Comparison of ENCODE assay signal across 8 cellular contexts in the genomic region with DNA sequence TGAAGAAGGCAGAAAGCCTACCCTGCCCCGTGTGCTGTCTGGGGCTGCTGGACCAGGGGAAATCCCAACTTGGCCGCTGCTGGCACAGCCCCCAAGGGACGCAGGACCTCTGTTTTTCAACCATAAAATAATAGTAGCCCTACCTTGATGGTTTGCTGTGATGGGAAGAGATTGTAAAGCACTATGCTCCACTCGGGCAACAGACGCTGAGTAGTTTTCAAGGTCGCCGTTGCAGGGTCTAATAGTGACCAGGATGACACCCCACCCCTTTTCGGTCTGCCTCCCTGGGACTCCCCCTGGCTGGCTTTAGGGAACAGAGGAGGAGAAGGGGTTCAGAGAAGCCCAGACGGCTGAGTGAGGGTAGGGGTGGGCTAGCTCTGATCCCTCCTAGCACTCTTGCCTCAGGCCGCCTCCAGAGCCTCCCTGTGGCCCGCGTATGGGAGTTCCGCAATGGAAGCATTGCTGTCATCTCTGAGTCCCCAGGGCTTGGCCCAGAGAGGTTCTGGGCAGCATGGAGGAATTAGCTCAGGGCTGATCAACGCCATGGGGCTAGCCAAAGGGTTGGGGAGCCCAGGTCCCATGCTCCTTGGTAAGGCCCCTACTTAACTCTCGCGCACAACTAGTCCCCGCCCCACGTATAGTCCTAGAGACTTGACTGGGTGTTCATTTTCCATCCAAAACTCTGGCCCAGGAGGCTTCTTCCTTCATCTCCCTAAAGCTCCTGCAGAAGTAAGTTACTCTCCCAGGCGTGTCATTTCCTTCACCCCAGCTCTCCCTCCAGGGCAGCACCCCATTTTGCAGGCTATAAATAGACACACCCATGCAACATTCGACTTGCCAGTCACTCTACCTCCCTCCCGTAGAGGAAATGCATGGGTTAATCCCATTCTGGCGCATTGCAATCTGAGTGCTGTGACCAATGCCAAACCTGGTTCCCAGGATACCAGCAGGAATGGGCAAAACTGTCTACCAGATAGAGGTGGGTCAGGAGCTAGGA.
DNase-seq lines count a peak whose midpoint lies in the region; ATAC-seq and TF ChIP-seq lines count a peak whose summit lies in the region.

No MANE protein-coding gene starts in this region.

- no peaks in the 10 kb centered on the region for H3K36me3 Mint-ChIP-seq in nephron progenitor cell (ENCODE audit: low read depth)

- H3K27ac Mint-ChIP-seq in nephron progenitor cell, result no peak overlapping the region

- H3K79me2 ChIP-seq in SU-DHL-6 (ENCODE audit: insufficient read depth, low read length), result peaks cover 4% of the 10 kb centered on the region; the same call in 1 of the 2 replicates

- peaks cover 70% of the 10 kb centered on the region for H3K4me1 ChIP-seq in effector memory CD4-positive, alpha-beta T cell (ENCODE audit: control insufficient read depth, insufficient read depth, low read length, poor library complexity, severe bottlenecking)

- H3K4me2 ChIP-seq in SU-DHL-6 (ENCODE audit: low read depth, low read length, poor library complexity, severe bottlenecking), result peak overlapping the region; percentile 81

- H2AFZ ChIP-seq in SU-DHL-6 (ENCODE audit: low read depth, low read length, severe bottlenecking), result peak overlapping the region; percentile 98

- peak in 2 of 3 donors; percentile 29 to 41 for DNase-seq in effector memory CD4-positive, alpha-beta T cell
- no peak for DNase-seq in nephron progenitor cell
- no peak for DNase-seq in COLO668 (lab: John Stamatoyannopoulos, UW; ENCODE audit: unreplicated experiment)
- DNase-seq in NCI-H82 (lab: John Stamatoyannopoulos, UW), result no peak
- DNase-seq in NCI-H1436 (lab: John Stamatoyannopoulos, UW), result no peak

- TF ChIP-seq CTCF in SU-DHL-6 (IDR thresholded peaks at IDR 0.05; ENCODE audit: insufficient read depth, low read length, poor library complexity, severe bottlenecking) (no peak), nephron progenitor cell (IDR thresholded peaks at IDR 0.05) (no peak)

- H3K9me2 ChIP-seq in SU-DHL-6 (replicated peaks; ENCODE audit: insufficient read depth, low read length), result no peaks in the 10 kb centered on the region

- peak overlapping the region; percentile 76 for H3K4me3 Mint-ChIP-seq in nephron progenitor cell

- H3K27me3 Mint-ChIP-seq in nephron progenitor cell (ENCODE audit: low read depth, poor library complexity), result peaks cover 67% of the 10 kb centered on the region

- H3K27ac ChIP-seq in SU-DHL-6 (ENCODE audit: low read depth, low read length), result no peak overlapping the region
- H3K27ac ChIP-seq in effector memory CD4-positive, alpha-beta T cell (ENCODE audit: insufficient read depth, low read length, poor library complexity, severe bottlenecking), result peak overlapping the region; percentile 100

- peak overlapping the region; percentile 79 for H3K4me3 ChIP-seq in SU-DHL-6 (ENCODE audit: insufficient read depth, low read length, poor library complexity, severe bottlenecking)
- peak overlapping the region; percentile 97 for H3K4me3 ChIP-seq in effector memory CD4-positive, alpha-beta T cell (ENCODE audit: insufficient read depth, low read depth, low read length, poor library complexity, severe bottlenecking)

- H3K9me3 Mint-ChIP-seq in nephron progenitor cell, result no peaks in the 10 kb centered on the region

- H3K9me3 ChIP-seq in SU-DHL-6 (ENCODE audit: insufficient read depth, low read length), result no peaks in the 10 kb centered on the region
- H3K9me3 ChIP-seq in effector memory CD4-positive, alpha-beta T cell (ENCODE audit: control insufficient read depth, low read length), result no peaks in the 10 kb centered on the region

- peak overlapping the region; percentile 74 for H3K9ac ChIP-seq in SU-DHL-6 (ENCODE audit: low read length)

- H3K4me1 Mint-ChIP-seq in nephron progenitor cell, result peaks cover 22% of the 10 kb centered on the region

- no peaks in the 10 kb centered on the region for H3K36me3 ChIP-seq in SU-DHL-6 (ENCODE audit: low read length)
- H3K36me3 ChIP-seq in effector memory CD4-positive, alpha-beta T cell (ENCODE audit: control insufficient read depth, insufficient read depth, low read length), result peaks cover 34% of the 10 kb centered on the region

- ATAC-seq in GM18498 (IDR thresholded peaks at IDR 0.05; ENCODE audit: unreplicated experiment) (peak; percentile 22), HG02763 (IDR thresholded peaks at IDR 0.05; ENCODE audit: unreplicated experiment) (peak; percentile 22)

- H4K20me1 ChIP-seq in SU-DHL-6 (ENCODE audit: low read depth, low read length), result no peaks in the 10 kb centered on the region

- peaks cover 9% of the 10 kb centered on the region for H3F3A ChIP-seq in SU-DHL-6 (ENCODE audit: insufficient read depth)

- H3K27me3 ChIP-seq in SU-DHL-6 (ENCODE audit: low read length), result no peaks in the 10 kb centered on the region
- H3K27me3 ChIP-seq in effector memory CD4-positive, alpha-beta T cell (replicated peaks; ENCODE audit: control insufficient read depth, insufficient read depth, low read length, poor library complexity, severe bottlenecking), result no peaks in the 10 kb centered on the region

Comparison
In these comparisons a context has a peak if more than half of its experiments do, and no peak if none do; other contexts are left out.
1. DNase-seq: peak in effector memory CD4-positive, alpha-beta T cell (2 of 3); none in nephron progenitor cell (single experiment), COLO668 (single experiment), NCI-H82 (single experiment) and NCI-H1436 (single experiment).